ENCODE assay signal across 29 cellular contexts in genomic region chr10:131223422-131223821, GRCh38.
"Had no signal": no experiment of that assay in that cellular context is flagged by ENCODE, and none has a peak within 500 bp of the region (broad histone marks: within the 10 kb centered on the region; RNA-seq: fewer than 3 reads in every experiment).

No MANE protein-coding gene starts in this region.

- H3K9me3 ChIP-seq: colonic mucosa, esophagus squamous epithelium, gastrocnemius medialis, heart right ventricle, left lung had no signal

- H3K4me1 Mint-ChIP-seq: endodermal cell; memory B cell; naive thymus-derived CD4-positive, alpha-beta T cell had no signal

- H3K4me3 ChIP-seq: colonic mucosa, esophagus squamous epithelium, gastrocnemius medialis, heart right ventricle, left lung, lung had no signal

- H3K4me1 ChIP-seq: colonic mucosa, esophagus squamous epithelium, gastrocnemius medialis, heart right ventricle, left lung had no signal

- H3K27ac ChIP-seq: colonic mucosa, epithelial cell of prostate, esophagus squamous epithelium, gastrocnemius medialis, heart right ventricle, left lung had no signal

- H3K27ac Mint-ChIP-seq: dendritic cell treated with granulocyte-macrophage colony-stimulating factor and Interleukin-4, amounts not matched to agents 40 ng/mL and 50 ng/mL, for 4 days; effector memory CD8-positive, alpha-beta T cell; memory B cell; naive thymus-derived CD4-positive, alpha-beta T cell had no signal

- H3K27me3 ChIP-seq: colonic mucosa, gastrocnemius medialis had no signal

- H3K9me3 Mint-ChIP-seq: dendritic cell treated with granulocyte-macrophage colony-stimulating factor and Interleukin-4, amounts not matched to agents 40 ng/mL and 50 ng/mL, for 4 days; effector memory CD8-positive, alpha-beta T cell; endodermal cell; naive thymus-derived CD4-positive, alpha-beta T cell had no signal

- FAIRE-seq: endometrium, islet of Langerhans, keratinocyte had no signal

- H3K36me3 ChIP-seq: colonic mucosa, esophagus squamous epithelium, gastrocnemius medialis, heart right ventricle, left lung had no signal

- DNase-seq: colonic mucosa; cortex of kidney; effector CD8-positive, alpha-beta T cell; effector memory CD8-positive, alpha-beta T cell; endodermal cell; erythroblast; esophagus squamous epithelium; foreskin fibroblast; foreskin melanocyte; gastrocnemius medialis; glutamatergic neuron; head of caudate nucleus; heart right ventricle; hippocampal formation; left ventricle myocardium superior; mammary epithelial cell; mesendoderm; midbrain; naive thymus-derived CD4-positive, alpha-beta T cell had no signal

- H3K4me3 Mint-ChIP-seq: dendritic cell treated with granulocyte-macrophage colony-stimulating factor and Interleukin-4, amounts not matched to agents 40 ng/mL and 50 ng/mL, for 4 days; effector memory CD8-positive, alpha-beta T cell; endodermal cell; memory B cell; naive thymus-derived CD4-positive, alpha-beta T cell had no signal

- H3K36me3 Mint-ChIP-seq: memory B cell; naive thymus-derived CD4-positive, alpha-beta T cell had no signal

- ATAC-seq: effector memory CD8-positive, alpha-beta T cell; esophagus mucosa; gastrocnemius medialis; heart right ventricle; left cardiac atrium; left lung; left ventricle myocardium superior; naive thymus-derived CD4-positive, alpha-beta T cell had no signal

- H3K27me3 Mint-ChIP-seq: dendritic cell treated with granulocyte-macrophage colony-stimulating factor and Interleukin-4, amounts not matched to agents 40 ng/mL and 50 ng/mL, for 4 days; effector memory CD8-positive, alpha-beta T cell; memory B cell had no signal
